In the genomic region with DNA sequence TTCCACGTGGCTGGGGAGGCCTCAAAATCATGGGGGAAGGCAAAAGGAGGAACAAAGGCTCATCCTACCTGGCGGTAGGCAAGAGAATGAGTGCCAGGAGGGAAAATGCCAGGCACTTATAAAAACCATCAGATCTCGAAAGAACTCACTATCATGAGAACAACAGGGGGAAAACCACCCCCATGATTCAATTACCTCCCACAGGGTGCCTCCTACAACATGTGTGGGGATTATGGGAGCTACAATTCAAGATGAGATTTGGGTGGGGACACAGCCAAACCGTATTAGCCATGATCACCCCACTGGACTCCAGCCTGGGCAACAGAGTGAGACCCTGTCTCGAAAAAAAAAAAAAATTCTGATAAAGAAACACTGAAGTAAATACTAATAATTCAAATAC, we compare ENCODE assay signal across 26 cellular contexts.
"Had no signal": no experiment of that assay in that cellular context is flagged by ENCODE, and none has a peak within 500 bp of the region (broad histone marks: within the 10 kb centered on the region; RNA-seq: fewer than 3 reads in every experiment).

No MANE protein-coding gene starts in this region.

- FAIRE-seq: astrocyte, endothelial cell of umbilical vein had no signal

- H3K27me3 Mint-ChIP-seq: naive thymus-derived CD8-positive, alpha-beta T cell; stimulated activated naive CD8-positive, alpha-beta T cell treated with anti-CD3 and anti-CD28 coated beads, Interleukin-15, amount 100 ng/mL, for 72 hours had no signal

- ATAC-seq: activated CD8-positive, alpha-beta T cell treated with anti-CD3 and anti-CD28 coated beads, Interleukin-2, amount 10 ng/mL, durations not matched to agents 7 days and 5 days; activated naive CD4-positive, alpha-beta T cell treated with anti-CD3 and anti-CD28 coated beads, Interleukin-2, amount 50 U/mL, for 72 hours; lower lobe of right lung; naive thymus-derived CD8-positive, alpha-beta T cell; stimulated activated naive CD8-positive, alpha-beta T cell treated with anti-CD3 and anti-CD28 coated beads, Interleukin-15, amount 100 ng/mL, for 72 hours had no signal

- H3K27ac ChIP-seq: esophagus muscularis mucosa, hepatocyte, lower lobe of right lung, neural progenitor cell, sigmoid colon, tibial artery, WERI-Rb-1 had no signal

- H3K4me1 Mint-ChIP-seq: neural progenitor cell had no signal

- DNase-seq: activated CD4-positive, alpha-beta T cell treated with anti-CD3 and anti-CD28 coated beads for 1 hour; activated CD4-positive, alpha-beta T cell treated with anti-CD3 and anti-CD28 coated beads, Interleukin-2, amount 50 U/mL, for 1 hour; activated CD8-positive, alpha-beta T cell treated with anti-CD3 and anti-CD28 coated beads, Interleukin-2, amount 10 ng/mL, durations not matched to agents 7 days and 5 days; activated gamma-delta T cell treated with Interleukin-2 at 50 U/mL for 16 hours; activated T-cell treated with anti-CD3 and anti-CD28 coated beads, Interleukin-2, amount 50 U/mL, for 1 hour; central memory CD4-positive, alpha-beta T cell; effector memory CD4-positive, alpha-beta T cell; glutamatergic neuron; immature natural killer cell; lower lobe of right lung; naive thymus-derived CD8-positive, alpha-beta T cell; posterior cingulate gyrus; sigmoid colon; stimulated activated CD4-positive, alpha-beta T cell treated with anti-CD3 and anti-CD28 coated beads, Interleukin-2, amount 100 ng/mL, for 48 hours; stimulated activated CD8-positive, alpha-beta memory T cell treated with anti-CD3 and anti-CD28 coated beads, Interleukin-4, amount 100 ng/mL, for 48 hours; stimulated activated naive CD8-positive, alpha-beta T cell treated with anti-CD3 and anti-CD28 coated beads, Interleukin-15, amount 100 ng/mL, for 72 hours; tibial artery; WERI-Rb-1 had no signal

- H3K27me3 ChIP-seq: esophagus muscularis mucosa, hepatocyte, neural progenitor cell, sigmoid colon, tibial artery had no signal

- H3K4me1 ChIP-seq: neural progenitor cell had no signal

- H3K9ac ChIP-seq: neural progenitor cell had no signal

- H3K9me3 Mint-ChIP-seq: activated naive CD4-positive, alpha-beta T cell treated with anti-CD3 and anti-CD28 coated beads, Interleukin-2, amount 50 U/mL, for 72 hours; immature natural killer cell; naive thymus-derived CD8-positive, alpha-beta T cell; neural progenitor cell; T-helper 2 cell treated with Interferon-gamma antibody and Interleukin-4, amounts not matched to agents 5 μg/mL and 100 μg/mL, for 36 hours had no signal

- H3K4me2 ChIP-seq: hepatocyte, neural progenitor cell, smooth muscle cell had no signal

- H3K9me3 ChIP-seq: esophagus muscularis mucosa, lower lobe of right lung, sigmoid colon, tibial artery had no signal

- H3K4me3 ChIP-seq: esophagus muscularis mucosa, hepatocyte, lower lobe of right lung, neural progenitor cell, sigmoid colon, smooth muscle cell, tibial artery had no signal

- H3K36me3 ChIP-seq: esophagus muscularis mucosa, lower lobe of right lung, neural progenitor cell, sigmoid colon, tibial artery, WERI-Rb-1 had no signal

- H3K4me3 Mint-ChIP-seq: activated CD8-positive, alpha-beta T cell treated with anti-CD3 and anti-CD28 coated beads, Interleukin-2, amount 10 ng/mL, durations not matched to agents 7 days and 5 days; immature natural killer cell; naive thymus-derived CD8-positive, alpha-beta T cell; neural progenitor cell; stimulated activated naive CD8-positive, alpha-beta T cell treated with anti-CD3 and anti-CD28 coated beads, Interleukin-15, amount 100 ng/mL, for 72 hours; T-helper 2 cell treated with Interferon-gamma antibody and Interleukin-4, amounts not matched to agents 5 μg/mL and 100 μg/mL, for 36 hours had no signal

- H3K36me3 Mint-ChIP-seq: activated naive CD4-positive, alpha-beta T cell treated with anti-CD3 and anti-CD28 coated beads, Interleukin-2, amount 50 U/mL, for 72 hours; immature natural killer cell had no signal

- H3K27ac Mint-ChIP-seq: activated CD8-positive, alpha-beta T cell treated with anti-CD3 and anti-CD28 coated beads, Interleukin-2, amount 10 ng/mL, durations not matched to agents 7 days and 5 days; activated naive CD4-positive, alpha-beta T cell treated with anti-CD3 and anti-CD28 coated beads, Interleukin-2, amount 50 U/mL, for 72 hours; neural progenitor cell; stimulated activated naive CD8-positive, alpha-beta T cell treated with anti-CD3 and anti-CD28 coated beads, Interleukin-15, amount 100 ng/mL, for 72 hours; T-helper 2 cell treated with Interferon-gamma antibody and Interleukin-4, amounts not matched to agents 5 μg/mL and 100 μg/mL, for 36 hours had no signal

- H2AFZ ChIP-seq: hepatocyte, neural progenitor cell had no signal
